In genomic region chr14:96579855-96580254, GRCh38 we compare ENCODE assay signal across 26 cellular contexts.
"Had no signal": no experiment of that assay in that cellular context is flagged by ENCODE, and none has a peak within 500 bp of the region (broad histone marks: within the 10 kb centered on the region; RNA-seq: fewer than 3 reads in every experiment).

No MANE protein-coding gene starts in this region.

- ATAC-seq: esophagus mucosa; gastrocnemius medialis; heart right ventricle; left cardiac atrium; left lung; left ventricle myocardium superior; lower lobe of right lung; mucosa of descending colon; naive thymus-derived CD8-positive, alpha-beta T cell had no signal

- FAIRE-seq: islet of Langerhans, keratinocyte had no signal

- H3K36me3 ChIP-seq: esophagus squamous epithelium, gastrocnemius medialis, heart right ventricle, left lung, lower lobe of right lung had no signal

- H3K36me3 Mint-ChIP-seq: mesothelial cell of epicardium, naive B cell had no signal

- DNase-seq: dermis blood vessel endothelial cell; dorsolateral prefrontal cortex; effector CD4-positive, alpha-beta T cell; effector memory CD4-positive, alpha-beta T cell; erythroblast; esophagus squamous epithelium; foreskin fibroblast; foreskin melanocyte; gastrocnemius medialis; glutamatergic neuron; heart right ventricle; hippocampal formation; left cardiac atrium; left lung; left ventricle myocardium superior; lower lobe of right lung; mesenchymal stem cell; mucosa of descending colon; naive B cell; naive thymus-derived CD8-positive, alpha-beta T cell had no signal

- H3K27ac Mint-ChIP-seq: mesothelial cell of epicardium had no signal

- H3K4me3 ChIP-seq: coronary artery, dorsolateral prefrontal cortex, esophagus squamous epithelium, gastrocnemius medialis, heart right ventricle, left lung, lower lobe of right lung, mucosa of descending colon had no signal

- H3K27ac ChIP-seq: coronary artery, dorsolateral prefrontal cortex, epithelial cell of prostate, esophagus squamous epithelium, gastrocnemius medialis, heart right ventricle, left lung, lower lobe of right lung had no signal

- H3K9me3 Mint-ChIP-seq: mesothelial cell of epicardium; naive B cell; naive thymus-derived CD8-positive, alpha-beta T cell had no signal

- H3K4me3 Mint-ChIP-seq: mesothelial cell of epicardium; naive B cell; naive thymus-derived CD8-positive, alpha-beta T cell had no signal

- H3K9me3 ChIP-seq: esophagus squamous epithelium, gastrocnemius medialis, heart right ventricle, left lung, lower lobe of right lung, mucosa of descending colon had no signal
